In genomic region chr2:240958366-240959213, GRCh38 we compare ENCODE assay signal across 17 cellular contexts. TPM values are rescaled to one million over a fixed set of nuclear protein-coding genes. Genes with fewer than 3 reads are reported as not detected.
DNase-seq lines count a peak whose midpoint lies in the region; ATAC-seq, FAIRE-seq and TF ChIP-seq lines count a peak whose summit lies in the region.
"Had no signal": no experiment of that assay in that cellular context is flagged by ENCODE, and none has a peak within 500 bp of the region (broad histone marks: within the 10 kb centered on the region; RNA-seq: fewer than 3 reads in every experiment).

No MANE protein-coding gene starts in this region.

- H3K27ac ChIP-seq in HepG2 (ENCODE audit: extremely low read length, insufficient read depth, low read length) (no peak overlapping the region), right lobe of liver (no peak overlapping the region), coronary artery (no peak overlapping the region)
- H3K27ac ChIP-seq: cardiac muscle cell, lower lobe of right lung, SJCRH30 had no signal

- H3K27me3 Mint-ChIP-seq in natural killer cell treated with Interleukin-12 subunit alpha and Interleukin-12 subunit beta and Interleukin-15 and Interleukin-18, amount 100 ng/mL, for 72 hours, result peaks cover 0 to 2% of the 10 kb centered on the region in 2 donors

- H3K9me3 ChIP-seq in HepG2 (ENCODE audit: low read length) (no peaks in the 10 kb centered on the region), right lobe of liver (no peaks in the 10 kb centered on the region)
- H3K9me3 ChIP-seq: lower lobe of right lung, SJCRH30 had no signal

- no peak overlapping the region for H3K4me2 ChIP-seq in HepG2 (ENCODE audit: low read depth, low read length)

- no peak overlapping the region for H3K9ac ChIP-seq in HepG2 (ENCODE audit: insufficient read depth, low read depth, low read length)

- BruUV-seq in HepG2 (replicated peaks; lab: Mats Ljungman, UMichigan), result no TSS peak

- in situ Hi-C loops in HepG2 (cut with HindIII; ENCODE audit: extremely low pct_ligation_motif_present, low pct_unique_long_range_greater_than_20kb), result no loop called here

- DNase-seq in HepG2 (ENCODE audit: low spot score), result no peak
- no peak for DNase-seq in right lobe of liver
- peak; percentile 59 for DNase-seq in coronary artery (ENCODE audit: low spot score)
- peak; percentile 31 for DNase-seq in natural killer cell treated with Interleukin-12 subunit alpha and Interleukin-12 subunit beta and Interleukin-15 and Interleukin-18, amount 100 ng/mL, for 72 hours (ENCODE audit: low spot score)
- no peak for DNase-seq in activated gamma-delta T cell treated with Interleukin-2 at 50 U/mL for 16 hours
- DNase-seq in germinal center (ENCODE audit: low spot score), result no peak
- DNase-seq: AML-193, HCEC 1CT, Kasumi-1, lower lobe of right lung, NCI-H146, T-helper 9 cell had no signal

- H3K36me3 ChIP-seq in HepG2 (replicated peaks in 1 of 2; ENCODE audit: control insufficient read depth in 1 of 2, insufficient read depth in 2 of 2, low read length in 2 of 2) (no peaks in the 10 kb centered on the region), right lobe of liver (no peaks in the 10 kb centered on the region)
- H3K36me3 ChIP-seq: cardiac muscle cell, lower lobe of right lung, SJCRH30 had no signal

- H3K36me3 Mint-ChIP-seq in natural killer cell treated with Interleukin-12 subunit alpha and Interleukin-12 subunit beta and Interleukin-15 and Interleukin-18, amount 100 ng/mL, for 72 hours, result no peaks in the 10 kb centered on the region
- H3K36me3 Mint-ChIP-seq: naive thymus-derived CD8-positive, alpha-beta T cell had no signal

- FAIRE-seq in HepG2 (lab: Jason Lieb, UNC), result no peak

- no peak overlapping the region for H3K4me3 Mint-ChIP-seq in natural killer cell treated with Interleukin-12 subunit alpha and Interleukin-12 subunit beta and Interleukin-15 and Interleukin-18, amount 100 ng/mL, for 72 hours
- H3K4me3 Mint-ChIP-seq: naive thymus-derived CD8-positive, alpha-beta T cell had no signal

- TF ChIP-seq RAD21 in HepG2 (CRISPR knock-in tag; IDR thresholded peaks at IDR 0.05), result no peak

- TF ChIP-seq CTCF in HepG2 (CRISPR knock-in tag; IDR thresholded peaks at IDR 0.05) (no peak), right lobe of liver (IDR thresholded peaks at IDR 0.05) (no peak), coronary artery (IDR thresholded peaks at IDR 0.05) (no peak)

- 89% methylated on average over 7 of the region's 19 CpGs for WGBS in HepG2 (ENCODE audit: low lambda C conversion rate)
- no CpG with 5 or more reads among the region's 19 CpGs for WGBS in right lobe of liver (ENCODE audit: insufficient coverage, low coverage, low lambda C conversion rate, missing lambda C conversion rate)

- H3K27me3 ChIP-seq in HepG2 (ENCODE audit: control insufficient read depth in 1 of 2, insufficient read depth in 2 of 2, low read length in 2 of 2) (peaks cover 6 to 31% of the 10 kb centered on the region in 2 experiments; a peak in 4 of 5 replicates), right lobe of liver (no peaks in the 10 kb centered on the region)
- H3K27me3 ChIP-seq: cardiac muscle cell had no signal

- no peaks in the 10 kb centered on the region for H4K20me1 ChIP-seq in HepG2 (ENCODE audit: insufficient read depth, low read length)

- no peaks in the 10 kb centered on the region for H3K9me3 Mint-ChIP-seq in natural killer cell treated with Interleukin-12 subunit alpha and Interleukin-12 subunit beta and Interleukin-15 and Interleukin-18, amount 100 ng/mL, for 72 hours

- peaks cover 66% of the 10 kb centered on the region for H3K4me1 ChIP-seq in HepG2 (ENCODE audit: insufficient read depth, low read length)
- peaks cover 0 to 12% (median 3%) of the 10 kb centered on the region in 4 donors for H3K4me1 ChIP-seq in right lobe of liver

- POLR2A ChIA-PET in HepG2 (lab: Yijun Ruan, JAX), result interaction anchor here (0.6 kb wide), 1 partner anchor 118 kb away, joined by 3 read pairs; no protein-coding TSS in a partner anchor

- intact Hi-C loops in HepG2 (cut with micrococcal nuclease; ENCODE audit: unreplicated experiment) (no loop called here), right lobe of liver (cut with DNase I) (no loop called here)

- no peak overlapping the region for H3K4me3 ChIP-seq in HepG2 (replicated peaks in 1 of 3; ENCODE audit: insufficient read depth in 1 of 3, low read depth in 2 of 3, low read length in 3 of 3)
- no peak overlapping the region for H3K4me3 ChIP-seq in right lobe of liver
- no peak overlapping the region for H3K4me3 ChIP-seq in coronary artery
- H3K4me3 ChIP-seq: cardiac muscle cell, lower lobe of right lung, SJCRH30 had no signal

- no peaks in the 10 kb centered on the region for H3K4me1 Mint-ChIP-seq in natural killer cell treated with Interleukin-12 subunit alpha and Interleukin-12 subunit beta and Interleukin-15 and Interleukin-18, amount 100 ng/mL, for 72 hours (ENCODE audit: low read depth in 2 of 2)
- H3K4me1 Mint-ChIP-seq: naive thymus-derived CD8-positive, alpha-beta T cell had no signal

- no peak overlapping the region for H3K27ac Mint-ChIP-seq in natural killer cell treated with Interleukin-12 subunit alpha and Interleukin-12 subunit beta and Interleukin-15 and Interleukin-18, amount 100 ng/mL, for 72 hours
- H3K27ac Mint-ChIP-seq: naive thymus-derived CD8-positive, alpha-beta T cell had no signal

- ATAC-seq in HepG2 (no peak), right lobe of liver (no peak), HG03196 (IDR thresholded peaks at IDR 0.05; ENCODE audit: unreplicated experiment) (no peak), HG02973 (IDR thresholded peaks at IDR 0.05; ENCODE audit: unreplicated experiment) (no peak)
- no peak for ATAC-seq in natural killer cell treated with Interleukin-12 subunit alpha and Interleukin-12 subunit beta and Interleukin-15 and Interleukin-18, amount 100 ng/mL, for 72 hours
- ATAC-seq: lower lobe of right lung; naive thymus-derived CD8-positive, alpha-beta T cell had no signal

- CTCF ChIA-PET in HepG2 (lab: Yijun Ruan, JAX; ENCODE audit: low intra/inter-chr PET ratio, low total read pairs), result no interaction called here

- no peak overlapping the region for H2AFZ ChIP-seq in HepG2 (ENCODE audit: low read length)

- no peaks in the 10 kb centered on the region for H3K79me2 ChIP-seq in HepG2 (ENCODE audit: insufficient read depth, low read length)

- TF ChIP-seq POLR2A in HepG2 (IDR thresholded peaks at IDR 0.05; ENCODE audit: insufficient read depth in 1 of 2, low read depth in 2 of 2, low read length in 2 of 2) (no peak), right lobe of liver (IDR thresholded peaks at IDR 0.05) (no peak)

- no peak for TF ChIP-seq EP300 in HepG2 (IDR thresholded peaks at IDR 0.05; ENCODE audit: low read depth in 2 of 2, low read length in 2 of 2)
- TF ChIP-seq EP300 in HepG2 (CRISPR knock-in tag; IDR thresholded peaks at IDR 0.05; ENCODE audit: borderline replicate concordance), result no peak

RNA-seq across cellular contexts. Expression of gene SNED1, which starts 39.8 kb away (rescaled TPM):
- total RNA-seq in HepG2 (2016; rRNA removed; fragmentation: Illumina TruSeq; extraction: Trizol) (0.15 TPM in 1 of 2 replicates, not detected in the other), right lobe of liver (10 to 100 TPM in 4 of 6 experiments, 1 to 10 TPM in 2; 7.4 to 27.8 (median 13.2) TPM)
- 0.09 and 0.10 TPM in 2 replicates for total RNA-seq in HepG2 (2016; cell fraction: cytosol; rRNA removed; fragmentation: Illumina TruSeq; extraction: Trizol; ENCODE audit: low read depth)
- 0.03 and 0.26 TPM in 2 replicates for total RNA-seq in HepG2 (2016; cell fraction: insoluble cytoplasmic fraction; rRNA removed; fragmentation: Illumina TruSeq; extraction: Trizol)
- total RNA-seq in HepG2 (2016; cell fraction: membrane; rRNA removed; fragmentation: Illumina TruSeq; extraction: Trizol), result 0.10 and 0.12 TPM in 2 replicates
- 0.13 and 0.62 TPM in 2 replicates for total RNA-seq in HepG2 (2016; cell fraction: nucleus; rRNA removed; fragmentation: Illumina TruSeq; extraction: Trizol)
- 0.35 and 0.65 TPM in 2 replicates for polyA plus RNA-seq in HepG2 (2011; rRNA removed)
- polyA plus RNA-seq in HepG2 (2011; cell fraction: cytosol; rRNA removed), result 0.06 and 0.32 TPM in 2 replicates
- polyA plus RNA-seq in HepG2 (2011; cell fraction: nucleus; rRNA removed), result 1.2 and 1.4 TPM in 2 replicates
- 0.31 and 0.46 TPM in 2 replicates for polyA plus RNA-seq in HepG2 (2012)
- 0.03 and 0.10 TPM in 2 replicates for polyA plus RNA-seq in HepG2 (2016; cell fraction: cytosol; fragmentation: Illumina TruSeq; extraction: Trizol; ENCODE audit: low read depth)
- polyA plus RNA-seq in HepG2 (2016; cell fraction: insoluble cytoplasmic fraction; fragmentation: Illumina TruSeq; extraction: Trizol; ENCODE audit: low read depth), result 0.04 and 0.24 TPM in 2 replicates
- 0.02 and 0.09 TPM in 2 replicates for polyA plus RNA-seq in HepG2 (2016; cell fraction: membrane; fragmentation: Illumina TruSeq; extraction: Trizol; ENCODE audit: low read depth)
- polyA plus RNA-seq in HepG2 (2016; cell fraction: nucleus; fragmentation: Illumina TruSeq; extraction: Trizol; ENCODE audit: insufficient read depth, low read depth), result 0.19 and 1.7 TPM in 2 replicates
- 0.96 and 3.2 TPM in 2 replicates for polyA minus RNA-seq in HepG2 (2011; rRNA and poly(A)+ RNA removed; ENCODE audit: low replicate concordance)
- polyA minus RNA-seq in HepG2 (2011; cell fraction: cytosol; rRNA and poly(A)+ RNA removed), result 0.44 and 0.79 TPM in 2 replicates
- 0.52 and 0.99 TPM in 2 replicates for polyA minus RNA-seq in HepG2 (2011; cell fraction: nucleus; rRNA and poly(A)+ RNA removed)
- total RNA-seq in natural killer cell treated with Interleukin-12 subunit alpha and Interleukin-12 subunit beta and Interleukin-15 and Interleukin-18, amount 100 ng/mL, for 72 hours, result under 1 TPM in 1 of 2 donors, not detected in 1; 0.14 TPM

RNA-seq across cellular contexts. Expression of gene CROCC2, which starts 52.5 kb away (rescaled TPM):
- not detected in 2 replicates for total RNA-seq in HepG2 (2016; rRNA removed; fragmentation: Illumina TruSeq; extraction: Trizol)
- not detected in 2 replicates for total RNA-seq in HepG2 (2016; cell fraction: cytosol; rRNA removed; fragmentation: Illumina TruSeq; extraction: Trizol; ENCODE audit: low read depth)
- 0.02 TPM in 1 of 2 replicates, not detected in the other for total RNA-seq in HepG2 (2016; cell fraction: insoluble cytoplasmic fraction; rRNA removed; fragmentation: Illumina TruSeq; extraction: Trizol)
- total RNA-seq in HepG2 (2016; cell fraction: membrane; rRNA removed; fragmentation: Illumina TruSeq; extraction: Trizol), result not detected in 2 replicates
- total RNA-seq in HepG2 (2016; cell fraction: nucleus; rRNA removed; fragmentation: Illumina TruSeq; extraction: Trizol), result not detected in 2 replicates
- polyA plus RNA-seq in HepG2 (2011; rRNA removed), result not detected in 2 replicates
- polyA plus RNA-seq in HepG2 (2011; cell fraction: cytosol; rRNA removed), result not detected in 2 replicates
- 0.03 TPM in 1 of 2 replicates, not detected in the other for polyA plus RNA-seq in HepG2 (2011; cell fraction: nucleus; rRNA removed)
- 0.13 and 0.15 TPM in 2 replicates for polyA plus RNA-seq in HepG2 (2012)
- not detected in 2 replicates for polyA plus RNA-seq in HepG2 (2016; cell fraction: cytosol; fragmentation: Illumina TruSeq; extraction: Trizol; ENCODE audit: low read depth)
- polyA plus RNA-seq in HepG2 (2016; cell fraction: insoluble cytoplasmic fraction; fragmentation: Illumina TruSeq; extraction: Trizol; ENCODE audit: low read depth), result not detected in 2 replicates
- not detected in 2 replicates for polyA plus RNA-seq in HepG2 (2016; cell fraction: membrane; fragmentation: Illumina TruSeq; extraction: Trizol; ENCODE audit: low read depth)
- not detected in 2 replicates for polyA plus RNA-seq in HepG2 (2016; cell fraction: nucleus; fragmentation: Illumina TruSeq; extraction: Trizol; ENCODE audit: insufficient read depth, low read depth)
- polyA minus RNA-seq in HepG2 (2011; rRNA and poly(A)+ RNA removed; ENCODE audit: low replicate concordance), result not detected in 2 replicates
- polyA minus RNA-seq in HepG2 (2011; cell fraction: cytosol; rRNA and poly(A)+ RNA removed), result not detected in 2 replicates
- polyA minus RNA-seq in HepG2 (2011; cell fraction: nucleus; rRNA and poly(A)+ RNA removed), result not detected in 2 replicates
- under 1 TPM in 5 of 6 experiments, not detected in 1; 0.06 to 0.15 (median 0.12) TPM for total RNA-seq in right lobe of liver
- not detected for total RNA-seq in natural killer cell treated with Interleukin-12 subunit alpha and Interleukin-12 subunit beta and Interleukin-15 and Interleukin-18, amount 100 ng/mL, for 72 hours
- total RNA-seq: cardiac muscle cell; naive thymus-derived CD8-positive, alpha-beta T cell had no signal
- polyA plus RNA-seq: cardiac muscle cell; naive thymus-derived CD8-positive, alpha-beta T cell had no signal

Comparison
In these comparisons a context has a peak if more than half of its experiments do, and no peak if none do; other contexts are left out.
1. RNA of gene SNED1, which starts 39.8 kb away (total RNA-seq): 7.4 to 27.8 TPM in right lobe of liver; 0.03 to 0.62 TPM in HepG2 and 0.14 TPM in natural killer cell treated with Interleukin-12 subunit alpha and Interleukin-12 subunit beta and Interleukin-15 and Interleukin-18, amount 100 ng/mL, for 72 hours; every median in the first group is over 4 times any median in the second.
2. DNase-seq: peak in coronary artery (single experiment) and natural killer cell treated with Interleukin-12 subunit alpha and Interleukin-12 subunit beta and Interleukin-15 and Interleukin-18, amount 100 ng/mL, for 72 hours (single experiment); none in HepG2 (single experiment), right lobe of liver (0 of 3), activated gamma-delta T cell treated with Interleukin-2 at 50 U/mL for 16 hours (single experiment) and germinal center (single experiment).